ENCODE assay signal across 17 cellular contexts in the genomic region with DNA sequence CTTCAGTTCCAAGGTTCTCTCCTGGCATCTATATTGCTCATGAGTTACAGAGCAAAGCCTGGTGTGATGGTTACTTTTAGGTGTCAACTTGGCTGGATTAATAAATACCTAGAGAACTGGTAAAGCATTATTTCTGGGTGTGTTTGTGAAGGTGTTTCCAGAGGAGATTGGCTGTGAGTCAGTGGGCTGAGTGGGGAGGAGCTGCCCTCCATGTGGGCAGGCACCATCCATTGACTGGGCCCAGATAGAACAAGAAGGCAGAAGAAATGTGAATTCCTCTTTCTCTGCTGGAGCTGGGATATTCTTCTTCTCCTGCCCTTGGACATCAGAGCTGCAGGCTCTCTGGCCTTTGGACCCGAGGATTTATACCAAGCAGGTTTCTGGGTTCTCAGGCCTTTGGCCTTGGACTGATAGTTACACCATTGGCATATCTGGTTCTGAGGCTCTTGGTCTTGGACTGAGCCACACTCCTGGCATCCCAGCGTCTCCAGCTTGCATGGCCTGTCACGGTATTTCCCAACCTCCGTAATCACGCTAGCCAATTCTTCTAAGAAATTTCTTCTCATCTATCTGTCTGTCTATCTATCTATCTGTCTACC. TPM values are rescaled to one million over a fixed set of nuclear protein-coding genes. Genes with fewer than 3 reads are reported as not detected.
"Had no signal": no experiment of that assay in that cellular context is flagged by ENCODE, and none has a peak within 500 bp of the region (broad histone marks: within the 10 kb centered on the region; RNA-seq: fewer than 3 reads in every experiment).

No MANE protein-coding gene starts in this region.

- H3K4me3 ChIP-seq: ovary, thoracic aorta had no signal

- H3K27ac ChIP-seq: ovary, thoracic aorta had no signal

- H3K9ac ChIP-seq: SK-N-SH had no signal

- H3K9me3 ChIP-seq: ovary, SK-N-SH had no signal

- H3K4me1 Mint-ChIP-seq: activated CD4-positive, alpha-beta T cell treated with anti-CD3 and anti-CD28 coated beads, Interleukin-2, amount 10 ng/mL, durations not matched to agents 7 days and 5 days; activated naive CD8-positive, alpha-beta T cell treated with anti-CD3 and anti-CD28 coated beads, Interleukin-2, amount 10 ng/mL, durations not matched to agents 7 days and 5 days; stimulated activated naive B cell treated with anti-CD40 and anti-IgM and Interleukin-4, amounts not matched to agents 10 μg/mL and 1 μg/mL and 100 μg/mL, for 72 hours; T-cell had no signal

- H3K36me3 ChIP-seq: ovary, thoracic aorta had no signal

- H3K4me3 Mint-ChIP-seq: activated CD4-positive, alpha-beta T cell treated with anti-CD3 and anti-CD28 coated beads, Interleukin-2, amount 10 ng/mL, durations not matched to agents 7 days and 5 days; activated CD8-positive, alpha-beta T cell treated with anti-CD3 and anti-CD28 coated beads, Interleukin-2, amount 10 ng/mL, durations not matched to agents 7 days and 5 days; activated naive CD8-positive, alpha-beta T cell treated with anti-CD3 and anti-CD28 coated beads, Interleukin-2, amount 10 ng/mL, durations not matched to agents 7 days and 5 days; activated T-cell treated with anti-CD3 and anti-CD28 coated beads, Interleukin-2, amount 50 U/mL, for 24 hours; stimulated activated naive B cell treated with anti-CD40 and anti-IgM and Interleukin-4, amounts not matched to agents 10 μg/mL and 1 μg/mL and 100 μg/mL, for 72 hours; T-cell had no signal

- H3K27me3 ChIP-seq: ovary had no signal

- H3K27ac Mint-ChIP-seq: activated CD4-positive, alpha-beta T cell treated with anti-CD3 and anti-CD28 coated beads, Interleukin-2, amount 10 ng/mL, durations not matched to agents 7 days and 5 days; activated CD8-positive, alpha-beta T cell treated with anti-CD3 and anti-CD28 coated beads, Interleukin-2, amount 10 ng/mL, durations not matched to agents 7 days and 5 days; activated naive CD8-positive, alpha-beta T cell treated with anti-CD3 and anti-CD28 coated beads, Interleukin-2, amount 10 ng/mL, durations not matched to agents 7 days and 5 days; activated T-cell treated with anti-CD3 and anti-CD28 coated beads, Interleukin-2, amount 50 U/mL, for 24 hours; activated T-helper 2 cell treated with anti-CD3 and anti-CD28 coated beads, Interferon-gamma antibody, Interleukin-2, Interleukin-4, amounts not matched to agents 10 μg/mL and 5 μg/mL and 100 μg/mL, durations not matched to agents 14 hours and 24 hours and 36 hours; stimulated activated naive B cell treated with anti-CD40 and anti-IgM and Interleukin-4, amounts not matched to agents 10 μg/mL and 1 μg/mL and 100 μg/mL, for 72 hours; T-cell had no signal

- ATAC-seq: activated CD4-positive, CD25-positive, alpha-beta regulatory T cell treated with anti-CD3 and anti-CD28 coated beads, Interleukin-2, amount 50 U/mL, for 24 hours; activated CD8-positive, alpha-beta T cell treated with anti-CD3 and anti-CD28 coated beads, Interleukin-2, amount 10 ng/mL, durations not matched to agents 7 days and 5 days; sciatic nerve; stimulated activated naive B cell treated with anti-CD40 and anti-IgM and Interleukin-4, amounts not matched to agents 10 μg/mL and 1 μg/mL and 100 μg/mL, for 72 hours; T-cell had no signal

- DNase-seq: activated CD4-positive, alpha-beta T cell treated with anti-CD3 and anti-CD28 coated beads, Interleukin-2, amount 10 ng/mL, durations not matched to agents 7 days and 5 days; activated CD8-positive, alpha-beta T cell treated with anti-CD3 and anti-CD28 coated beads, Interleukin-2, amount 10 ng/mL, durations not matched to agents 7 days and 5 days; activated naive CD4-positive, alpha-beta T cell treated with Interleukin-2 at 50 U/mL for 16 hours; activated naive CD8-positive, alpha-beta T cell treated with anti-CD3 and anti-CD28 coated beads, Interleukin-2, amount 10 ng/mL, durations not matched to agents 7 days and 5 days; activated T-cell treated with anti-CD3 and anti-CD28 coated beads, Interleukin-2, amount 50 U/mL, for 24 hours; amygdala; caudate nucleus; erythroblast; head of caudate nucleus; ovary; SK-N-SH; stimulated activated naive B cell treated with anti-CD40 and anti-IgM and Interleukin-4, amounts not matched to agents 10 μg/mL and 1 μg/mL and 100 μg/mL, for 72 hours; T-cell had no signal

- H3K36me3 Mint-ChIP-seq: activated naive CD8-positive, alpha-beta T cell treated with anti-CD3 and anti-CD28 coated beads, Interleukin-2, amount 10 ng/mL, durations not matched to agents 7 days and 5 days; stimulated activated naive B cell treated with anti-CD40 and anti-IgM and Interleukin-4, amounts not matched to agents 10 μg/mL and 1 μg/mL and 100 μg/mL, for 72 hours; T-cell had no signal

RNA-seq across cellular contexts. Expression of gene B3GALT5, which starts 44.5 kb away (rescaled TPM):
- total RNA-seq: activated CD4-positive, alpha-beta T cell treated with anti-CD3 and anti-CD28 coated beads, Interleukin-2, amount 10 ng/mL, durations not matched to agents 7 days and 5 days; activated CD8-positive, alpha-beta T cell treated with anti-CD3 and anti-CD28 coated beads, Interleukin-2, amount 10 ng/mL, durations not matched to agents 7 days and 5 days; activated naive CD8-positive, alpha-beta T cell treated with anti-CD3 and anti-CD28 coated beads, Interleukin-2, amount 10 ng/mL, durations not matched to agents 7 days and 5 days; activated T-helper 2 cell treated with anti-CD3 and anti-CD28 coated beads, Interferon-gamma antibody, Interleukin-2, Interleukin-4, amounts not matched to agents 10 μg/mL and 5 μg/mL and 100 μg/mL, durations not matched to agents 14 hours and 24 hours and 36 hours; sciatic nerve had no signal
